Comparison of ENCODE assay signal across 22 cellular contexts in genomic region chr3:100225193-100225592, GRCh38.
"Had no signal": no experiment of that assay in that cellular context is flagged by ENCODE, and none has a peak within 500 bp of the region (broad histone marks: within the 10 kb centered on the region; RNA-seq: fewer than 3 reads in every experiment).

No MANE protein-coding gene starts in this region.

- ATAC-seq: gastrocnemius medialis, heart right ventricle, left cardiac atrium, left lung, left ventricle myocardium superior, lower lobe of right lung, mucosa of descending colon had no signal

- FAIRE-seq: colon, endothelial cell of umbilical vein, islet of Langerhans, keratinocyte had no signal

- H3K27me3 ChIP-seq: dorsolateral prefrontal cortex, esophagus squamous epithelium, gastrocnemius medialis, heart right ventricle, left lung had no signal

- DNase-seq: dermis blood vessel endothelial cell; dorsolateral prefrontal cortex; effector CD4-positive, alpha-beta T cell; effector memory CD4-positive, alpha-beta T cell; esophagus squamous epithelium; foreskin fibroblast; foreskin melanocyte; gastrocnemius medialis; glutamatergic neuron; head of caudate nucleus; heart right ventricle; hippocampal formation; left cardiac atrium; left ventricle myocardium superior; lower lobe of right lung; mucosa of descending colon had no signal

- H3K4me3 ChIP-seq: coronary artery, dorsolateral prefrontal cortex, esophagus squamous epithelium, gastrocnemius medialis, heart right ventricle, left lung, lower lobe of right lung, mucosa of descending colon had no signal

- H3K9me3 ChIP-seq: gastrocnemius medialis, left lung, lower lobe of right lung had no signal

- H3K4me1 ChIP-seq: esophagus squamous epithelium, left lung, lower lobe of right lung had no signal

- H3K36me3 ChIP-seq: esophagus squamous epithelium, gastrocnemius medialis, heart right ventricle, left lung, lower lobe of right lung had no signal

- H3K27ac ChIP-seq: coronary artery, dorsolateral prefrontal cortex, esophagus squamous epithelium, gastrocnemius medialis, left lung, lower lobe of right lung had no signal
